In genomic region chr14:39045889-39046288, GRCh38 we compare ENCODE assay signal across 8 cellular contexts. TPM values are rescaled to one million over a fixed set of nuclear protein-coding genes. Genes with fewer than 3 reads are reported as not detected.
A peak's percentile ranks its signal among the peaks of the same experiment; 100 is the strongest.
DNase-seq lines count a peak whose midpoint lies in the region; ATAC-seq, FAIRE-seq and TF ChIP-seq lines count a peak whose summit lies in the region.
"Not testable (repeated sequence)": the region's sequence is repeated elsewhere in the genome, so short reads cannot be mapped to it uniquely, and the experiment has no call there.

No MANE protein-coding gene starts in this region.

- not testable (repeated sequence) for TF ChIP-seq POLR2A in GM12878 (IDR thresholded peaks at IDR 0.05; ENCODE audit: low read depth, low read length)

- H3K4me3 Mint-ChIP-seq in activated CD4-positive, alpha-beta memory T cell treated with anti-CD3 and anti-CD28 coated beads for 36 hours; stimulated activated memory B cell treated with anti-CD40 and anti-IgM and Interleukin-4, amounts not matched to agents 10 μg/mL and 1 μg/mL and 100 μg/mL, for 72 hours: not testable (repeated sequence)

- H3K27ac ChIP-seq in OCI-LY3 (ENCODE audit: low read length): peak overlapping the region; percentile 63
- H3K27ac ChIP-seq in GM12878 (ENCODE audit: control insufficient read depth, insufficient read depth): not testable (repeated sequence)

- H3K27ac Mint-ChIP-seq in activated CD4-positive, alpha-beta memory T cell treated with anti-CD3 and anti-CD28 coated beads for 36 hours: not testable (repeated sequence)
- H3K27ac Mint-ChIP-seq in stimulated activated memory B cell treated with anti-CD40 and anti-IgM and Interleukin-4, amounts not matched to agents 10 μg/mL and 1 μg/mL and 100 μg/mL, for 72 hours: peak overlapping the region; percentile 4

- not testable (repeated sequence) for H3K79me2 ChIP-seq in OCI-LY3 (ENCODE audit: low read length); GM12878 (ENCODE audit: control insufficient read depth, insufficient read depth, low read length)

- not testable (repeated sequence) for FAIRE-seq in GM12878 (lab: Jason Lieb, UNC)

- in situ Hi-C loops in GM12878 (cut with MboI): not testable (repeated sequence)

- not testable (repeated sequence) for H4K20me1 ChIP-seq in OCI-LY3 (ENCODE audit: insufficient read depth, low read length); GM12878 (ENCODE audit: control insufficient read depth, insufficient read depth)

- TF ChIP-seq EP300 in GM12878 (IDR thresholded peaks at IDR 0.05; ENCODE audit: borderline replicate concordance in 1 of 2, control insufficient read depth in 1 of 2, low read depth in 2 of 2, low read length in 2 of 2): not testable (repeated sequence)

- peak overlapping the region; percentile 23 for H3K4me2 ChIP-seq in OCI-LY3 (ENCODE audit: low read length)
- not testable (repeated sequence) for H3K4me2 ChIP-seq in GM12878 (ENCODE audit: control insufficient read depth, insufficient read depth)

- peak; percentile 39 for ATAC-seq in GM18861 (IDR thresholded peaks at IDR 0.05; ENCODE audit: unreplicated experiment)
- peak; percentile 47 for ATAC-seq in GM21381 (IDR thresholded peaks at IDR 0.05; ENCODE audit: unreplicated experiment)
- peak; percentile 62 for ATAC-seq in HG02759 (IDR thresholded peaks at IDR 0.05; ENCODE audit: unreplicated experiment)
- ATAC-seq in HG03159 (IDR thresholded peaks at IDR 0.05; ENCODE audit: unreplicated experiment): peak; percentile 48
- ATAC-seq in GM12878: peak; percentile 83
- ATAC-seq in stimulated activated memory B cell treated with anti-CD40 and anti-IgM and Interleukin-4, amounts not matched to agents 10 μg/mL and 1 μg/mL and 100 μg/mL, for 72 hours: peak; percentile 76

- not testable (repeated sequence) for BruUV-seq in GM12878 (replicated peaks; lab: Mats Ljungman, UMichigan)

- 32% methylated on average over 6 of the region's 6 CpGs for whole genome bisulfite sequencing in GM12878 (ENCODE audit: insufficient coverage, insufficient replicate concordance, low lambda C conversion rate, missing lambda C conversion rate)

- not testable (repeated sequence) for H3K9ac ChIP-seq in OCI-LY3 (ENCODE audit: low read length); GM12878 (ENCODE audit: control insufficient read depth, insufficient read depth, low read length)

- H3K36me3 ChIP-seq in OCI-LY3 (replicated peaks; ENCODE audit: low read depth, low read length): peaks cover 49% of the 10 kb centered on the region
- peaks cover 1 to 30% of the 10 kb centered on the region in 2 experiments; a peak in 3 of 4 replicates for H3K36me3 ChIP-seq in GM12878 (ENCODE audit: control insufficient read depth in 2 of 2, insufficient read depth in 2 of 2, low read length in 1 of 2)

- RAD21 ChIA-PET in GM12878 (lab: Charles Lee; ENCODE audit: unreplicated experiment): not testable (repeated sequence)

- not testable (repeated sequence) for H3K27me3 ChIP-seq in OCI-LY3 (ENCODE audit: low read depth, low read length); GM12878 (replicated peaks in 1 of 2; ENCODE audit: control insufficient read depth in 2 of 2, insufficient read depth in 2 of 2, low read length in 1 of 2)

- H3K4me1 Mint-ChIP-seq in activated CD4-positive, alpha-beta memory T cell treated with anti-CD3 and anti-CD28 coated beads for 36 hours (ENCODE audit: low read depth): not testable (repeated sequence)
- peaks cover 13% of the 10 kb centered on the region for H3K4me1 Mint-ChIP-seq in stimulated activated memory B cell treated with anti-CD40 and anti-IgM and Interleukin-4, amounts not matched to agents 10 μg/mL and 1 μg/mL and 100 μg/mL, for 72 hours

- peak; percentile 17 for DNase-seq in activated CD4-positive, alpha-beta memory T cell treated with anti-CD3 and anti-CD28 coated beads for 36 hours
- not testable (repeated sequence) for DNase-seq in GM12878 (ENCODE audit: low read depth, low spot score)

- H3K36me3 Mint-ChIP-seq in activated CD4-positive, alpha-beta memory T cell treated with anti-CD3 and anti-CD28 coated beads for 36 hours: peaks cover 49% of the 10 kb centered on the region
- H3K36me3 Mint-ChIP-seq in stimulated activated memory B cell treated with anti-CD40 and anti-IgM and Interleukin-4, amounts not matched to agents 10 μg/mL and 1 μg/mL and 100 μg/mL, for 72 hours: peaks cover 60% of the 10 kb centered on the region

- TF ChIP-seq RAD21 in GM12878 (IDR thresholded peaks at IDR 0.05; ENCODE audit: insufficient read depth, low read depth, low read length): not testable (repeated sequence)

- not testable (repeated sequence) for H3K27me3 Mint-ChIP-seq in activated CD4-positive, alpha-beta memory T cell treated with anti-CD3 and anti-CD28 coated beads for 36 hours; stimulated activated memory B cell treated with anti-CD40 and anti-IgM and Interleukin-4, amounts not matched to agents 10 μg/mL and 1 μg/mL and 100 μg/mL, for 72 hours

- TF ChIP-seq CTCF in OCI-LY3 (IDR thresholded peaks at IDR 0.05; ENCODE audit: low read depth, low read length); GM12878 (IDR thresholded peaks at IDR 0.05 in 2 of 3, conservative IDR thresholded peaks at IDR 0.05 in 1 of 3; ENCODE audit: control insufficient read depth in 2 of 3, extremely low read depth in 1 of 3, insufficient read depth in 1 of 3, low read depth in 3 of 3, low read length in 3 of 3): not testable (repeated sequence)

- POLR2A ChIA-PET in activated CD4-positive, alpha-beta memory T cell treated with anti-CD3 and anti-CD28 coated beads for 36 hours (lab: Charles Lee); GM12878 (lab: Charles Lee): not testable (repeated sequence)

- intact Hi-C loops in activated CD4-positive, alpha-beta memory T cell treated with anti-CD3 and anti-CD28 coated beads for 36 hours (cut with micrococcal nuclease); GM12878 (cut with micrococcal nuclease; ENCODE audit: unreplicated experiment): not testable (repeated sequence)

- H3K4me1 ChIP-seq in OCI-LY3 (ENCODE audit: low read length): peaks cover 15% of the 10 kb centered on the region
- H3K4me1 ChIP-seq in GM12878 (ENCODE audit: control insufficient read depth, insufficient read depth, low read length): not testable (repeated sequence)

- CTCF ChIA-PET in activated CD4-positive, alpha-beta memory T cell treated with anti-CD3 and anti-CD28 coated beads for 36 hours (lab: Charles Lee); GM12878 (lab: Yijun Ruan, JAX): not testable (repeated sequence)

- not testable (repeated sequence) for H2AFZ ChIP-seq in OCI-LY3 (ENCODE audit: low read depth, low read length); GM12878 (ENCODE audit: control insufficient read depth, low read depth, low read length)

- not testable (repeated sequence) for H3K4me3 ChIP-seq in OCI-LY3 (ENCODE audit: low read length); GM12878

- SMC1A ChIA-PET in GM12878 (lab: Charles Lee; ENCODE audit: uncharacterized antibody, unreplicated experiment): not testable (repeated sequence)

- not testable (repeated sequence) for H3K9me3 ChIP-seq in OCI-LY3 (ENCODE audit: insufficient read depth, low read length); GM12878 (replicated peaks; ENCODE audit: control insufficient read depth, insufficient read depth, low read length)

- not testable (repeated sequence) for H3K9me3 Mint-ChIP-seq in activated CD4-positive, alpha-beta memory T cell treated with anti-CD3 and anti-CD28 coated beads for 36 hours; stimulated activated memory B cell treated with anti-CD40 and anti-IgM and Interleukin-4, amounts not matched to agents 10 μg/mL and 1 μg/mL and 100 μg/mL, for 72 hours

TF ChIP-seq in GM12878, 131 proteins besides CTCF, POLR2A, EP300 and RAD21 (continues in another document):
- TF ChIP-seq YY1 (IDR thresholded peaks at IDR 0.05; ENCODE audit: low read depth, low read length) (peak; percentile 70; the same call in 1 of the 2 replicates), MTA2 (IDR thresholded peaks at IDR 0.05; ENCODE audit: low read depth) (0 out of 2 replicates have a peak, but pooled peaks have one; percentile 19), BHLHE40 (IDR thresholded peaks at IDR 0.05; ENCODE audit: borderline replicate concordance in 1 of 2, low read depth in 2 of 2, low read length in 1 of 2) (peak; percentile 39 to 82; a peak in 2 of 4 replicates), MEF2B (IDR thresholded peaks at IDR 0.05; ENCODE audit: partially characterized antibody, poor library complexity, severe bottlenecking) (peak; percentile 68), SMAD1 (IDR thresholded peaks at IDR 0.05; ENCODE audit: low read depth, partially characterized antibody) (peak; percentile 18), ZNF217 (IDR thresholded peaks at IDR 0.05) (peak; percentile 81)

RNA-seq across cellular contexts. Expression of gene SEC23A, which starts 57.1 kb away (rescaled TPM):
- total RNA-seq in activated CD4-positive, alpha-beta memory T cell treated with anti-CD3 and anti-CD28 coated beads for 36 hours: 10 to 100 TPM; 52.4 to 54.9 TPM
- total RNA-seq in GM12878 (2013; cell fraction: nucleolus; rRNA removed): 140 and 163 TPM in 2 replicates
- total RNA-seq in GM12878 (2014; rRNA removed) (42.9 and 50.0 TPM in 2 replicates), GM12878 (2014; rRNA removed; fragmentation: Illumina TruSeq; extraction: Trizol) (49.8 and 58.8 TPM in 2 replicates), GM12878 (2021) (34.2 and 37.4 TPM in 2 replicates)
- 15.2 TPM for polyA plus RNA-seq in GM12878 (2011; ENCODE audit: low read depth)
- polyA plus RNA-seq in GM12878 (2011; rRNA removed) (63.8 and 107 TPM in 2 replicates), GM12878 (2014; fragmentation: Illumina TruSeq; extraction: Trizol) (28.4 and 35.8 TPM in 2 replicates), GM12878 (2014; fragmentation: Nextera tagmentation; extraction: Ambion mirVana) (10 to 100 TPM; 13.6 to 15.2 TPM), GM12878 (2014; rRNA removed) (19.0 and 26.7 TPM in 2 replicates), GM12878 (2016; fragmentation: Nextera tagmentation; extraction: Ambion mirVana) (10 to 100 TPM; 40.3 to 42.1 TPM)
- polyA plus RNA-seq in GM12878 (2011; cell fraction: cytosol; rRNA removed): 31.9 and 51.1 TPM in 2 replicates
- 26.5 and 34.9 TPM in 2 replicates for polyA plus RNA-seq in GM12878 (2011; cell fraction: nucleus; rRNA removed)
- 23.7 and 25.3 TPM in 2 replicates for polyA plus RNA-seq in GM12878 (2012)
- 110 and 139 TPM in 2 replicates for polyA minus RNA-seq in GM12878 (2011; rRNA and poly(A)+ RNA removed)
- polyA minus RNA-seq in GM12878 (2011; cell fraction: cytosol; rRNA and poly(A)+ RNA removed): 51.1 and 56.1 TPM in 2 replicates
- 49.6 and 69.8 TPM in 2 replicates for polyA minus RNA-seq in GM12878 (2011; cell fraction: nucleus; rRNA and poly(A)+ RNA removed)
